14 cellular contexts compared by ENCODE assay signal in the genomic region with DNA sequence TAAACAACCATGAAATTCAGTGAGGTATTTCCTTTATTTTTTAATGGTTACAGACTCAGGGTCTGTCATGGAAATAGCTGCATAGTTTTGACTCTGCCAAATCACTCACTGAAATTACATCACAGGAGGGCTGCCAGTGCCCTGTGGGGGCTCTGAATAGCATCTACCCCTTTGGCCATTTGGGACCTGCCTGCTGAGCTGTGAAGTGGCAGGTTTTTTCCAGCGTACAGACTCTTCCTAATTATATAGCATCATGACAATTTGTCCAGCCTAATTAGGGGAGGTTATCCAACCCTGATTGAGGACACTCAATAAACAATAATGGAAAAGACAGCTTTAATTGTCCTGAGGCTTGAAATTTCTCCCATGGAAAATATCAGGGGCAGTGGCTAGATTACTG.
"Had no signal": no experiment of that assay in that cellular context is flagged by ENCODE, and none has a peak within 500 bp of the region (broad histone marks: within the 10 kb centered on the region; RNA-seq: fewer than 3 reads in every experiment).

No MANE protein-coding gene starts in this region.

- H3K36me3 ChIP-seq: ascending aorta, gastrocnemius medialis, heart right ventricle, right atrium auricular region, transverse colon had no signal

- H3K27ac ChIP-seq: ascending aorta, gastrocnemius medialis, heart right ventricle, right atrium auricular region, transverse colon had no signal

- H3K27ac Mint-ChIP-seq: activated naive CD4-positive, alpha-beta T cell treated with anti-CD3 and anti-CD28 coated beads, Interleukin-2, amount 10 ng/mL, durations not matched to agents 7 days and 5 days; activated T-helper 2 cell treated with anti-CD3 and anti-CD28 coated beads, Interferon-gamma antibody, Interleukin-2, Interleukin-4, amounts not matched to agents 10 μg/mL and 5 μg/mL and 100 μg/mL, durations not matched to agents 14 hours and 24 hours and 36 hours; naive B cell had no signal

- H3K9me3 ChIP-seq: ascending aorta, gastrocnemius medialis, heart right ventricle, right atrium auricular region, transverse colon had no signal

- DNase-seq: activated CD4-positive, alpha-beta T cell treated with anti-CD3 and anti-CD28 coated beads, Interleukin-2, amount 50 U/mL, for 4 hours; activated CD4-positive, CD25-positive, alpha-beta regulatory T cell treated with anti-CD3 and anti-CD28 coated beads, Interleukin-2, amount 50 U/mL, for 72 hours; activated naive CD4-positive, alpha-beta T cell treated with anti-CD3 and anti-CD28 coated beads, Interleukin-2, amount 10 ng/mL, durations not matched to agents 7 days and 5 days; erythroblast; gastrocnemius medialis; heart right ventricle; naive B cell; stimulated activated CD4-positive, alpha-beta T cell treated with anti-CD3 and anti-CD28 coated beads, Interleukin-2, amount 100 ng/mL, for 48 hours; stimulated activated naive CD8-positive, alpha-beta T cell treated with anti-CD3 and anti-CD28 coated beads, Interleukin-15, Interleukin-2, amounts not matched to agents 100 U/mL and 50 U/mL, for 24 hours; transverse colon had no signal

- ATAC-seq: gastrocnemius medialis; heart right ventricle; left lobe of liver; stimulated activated naive CD8-positive, alpha-beta T cell treated with anti-CD3 and anti-CD28 coated beads, Interleukin-15, Interleukin-2, amounts not matched to agents 100 U/mL and 50 U/mL, for 24 hours had no signal

- H3K4me3 ChIP-seq: ascending aorta, gastrocnemius medialis, heart right ventricle, right atrium auricular region, transverse colon had no signal

- H3K9me3 Mint-ChIP-seq: activated naive CD4-positive, alpha-beta T cell treated with anti-CD3 and anti-CD28 coated beads, Interleukin-2, amount 10 ng/mL, durations not matched to agents 7 days and 5 days; activated T-helper 2 cell treated with anti-CD3 and anti-CD28 coated beads, Interferon-gamma antibody, Interleukin-2, Interleukin-4, amounts not matched to agents 10 μg/mL and 5 μg/mL and 100 μg/mL, durations not matched to agents 14 hours and 24 hours and 36 hours; naive B cell had no signal
